In genomic region chr7:4681922-4682620, GRCh38 we compare ENCODE assay signal across 8 cellular contexts.
DNase-seq lines count a peak whose midpoint lies in the region; ATAC-seq lines count a peak whose summit lies in the region.

TSS of gene FOXK1 (plus strand) at chr7:4682295. CDS start at chr7:4682309, 14 bp downstream.

- peaks cover 4 to 23% of the 10 kb centered on the region in 2 donors for H3K27me3 Mint-ChIP-seq in effector memory CD8-positive, alpha-beta T cell
- H3K27me3 Mint-ChIP-seq in memory B cell: no peaks in the 10 kb centered on the region

- H3K4me1 Mint-ChIP-seq in effector memory CD8-positive, alpha-beta T cell (ENCODE audit: low read depth in 2 of 2): peaks cover 29 to 33% of the 10 kb centered on the region in 2 donors
- peaks cover 38% of the 10 kb centered on the region for H3K4me1 Mint-ChIP-seq in memory B cell

- peak; percentile 66 for ATAC-seq in GM19023 (IDR thresholded peaks at IDR 0.05; ENCODE audit: unreplicated experiment)
- ATAC-seq in HG03175 (IDR thresholded peaks at IDR 0.05; ENCODE audit: unreplicated experiment): peak; percentile 62
- peak; percentile 80 for ATAC-seq in effector memory CD8-positive, alpha-beta T cell (replicated peaks)
- ATAC-seq in memory B cell (ENCODE audit: low read depth): peak; percentile 77

- H3K27ac Mint-ChIP-seq in effector memory CD8-positive, alpha-beta T cell: peak within 1 kb of the TSS; percentile 97 to 98
- H3K27ac Mint-ChIP-seq in memory B cell: peak within 1 kb of the TSS; percentile 96

- H3K36me3 Mint-ChIP-seq in effector memory CD8-positive, alpha-beta T cell (ENCODE audit: insufficient read depth): peaks cover 41% of the 10 kb centered on the region
- H3K36me3 Mint-ChIP-seq in memory B cell: peaks cover 3% of the 10 kb centered on the region

- DNase-seq in AG20443 (ENCODE audit: low spot score) (peak; percentile 96), NCI-H774 (lab: John Stamatoyannopoulos, UW) (peak; percentile 68), memory B cell (ENCODE audit: low spot score in 2 of 2) (peak; percentile 76 to 80)
- peak; percentile 40 to 75 for DNase-seq in activated CD8-positive, alpha-beta memory T cell treated with anti-CD3 and anti-CD28 coated beads for 1 hour (ENCODE audit: extremely low read depth in 1 of 2, low read depth in 1 of 2)
- DNase-seq in effector memory CD8-positive, alpha-beta T cell: peak; percentile 67 to 79 (median 67)
- peak; percentile 77 for DNase-seq in stimulated activated CD8-positive, alpha-beta memory T cell treated with anti-CD3 and anti-CD28 coated beads, Interleukin-12 subunit alpha, Interleukin-12 subunit beta, amount 100 ng/mL, for 4 hours (ENCODE audit: low read depth)

- H3K9me3 Mint-ChIP-seq in effector memory CD8-positive, alpha-beta T cell: no peaks in the 10 kb centered on the region
- H3K9me3 Mint-ChIP-seq in memory B cell: peaks cover 1% of the 10 kb centered on the region

- peak within 1 kb of the TSS; percentile 89 to 96 for H3K4me3 Mint-ChIP-seq in effector memory CD8-positive, alpha-beta T cell
- peak within 1 kb of the TSS; percentile 92 for H3K4me3 Mint-ChIP-seq in memory B cell

Comparison
In these comparisons a context has a peak if more than half of its experiments do, and no peak if none do; other contexts are left out.
1. Peak in every context shown above with its lines: DNase-seq and ATAC-seq.